ENCODE assay signal across 22 cellular contexts in genomic region chr4:127470290-127470809, GRCh38.
"Had no signal": no experiment of that assay in that cellular context is flagged by ENCODE, and none has a peak within 500 bp of the region (broad histone marks: within the 10 kb centered on the region; RNA-seq: fewer than 3 reads in every experiment).

No MANE protein-coding gene starts in this region.

- H3K36me3 Mint-ChIP-seq: activated naive CD4-positive, alpha-beta T cell treated with anti-CD3 and anti-CD28 coated beads, Interleukin-2, amount 10 ng/mL, durations not matched to agents 7 days and 5 days; activated naive CD8-positive, alpha-beta T cell treated with anti-CD3 and anti-CD28 coated beads, Interleukin-2, amount 10 ng/mL, durations not matched to agents 7 days and 5 days; natural killer cell treated with Interleukin-12 subunit alpha and Interleukin-12 subunit beta and Interleukin-15 and Interleukin-18, amount 100 ng/mL, for 72 hours had no signal

- H3K27me3 ChIP-seq: brain microvascular endothelial cell, esophagus squamous epithelium, heart right ventricle, ovary, transverse colon had no signal

- H3K36me3 ChIP-seq: brain microvascular endothelial cell, esophagus squamous epithelium, heart right ventricle, ovary, transverse colon had no signal

- H3K27me3 Mint-ChIP-seq: activated naive CD4-positive, alpha-beta T cell treated with anti-CD3 and anti-CD28 coated beads, Interleukin-2, amount 10 ng/mL, durations not matched to agents 7 days and 5 days; activated naive CD8-positive, alpha-beta T cell treated with anti-CD3 and anti-CD28 coated beads, Interleukin-2, amount 10 ng/mL, durations not matched to agents 7 days and 5 days; natural killer cell treated with Interleukin-12 subunit alpha and Interleukin-12 subunit beta and Interleukin-15 and Interleukin-18, amount 100 ng/mL, for 72 hours had no signal

- H3K4me3 Mint-ChIP-seq: activated naive CD4-positive, alpha-beta T cell treated with anti-CD3 and anti-CD28 coated beads, Interleukin-2, amount 10 ng/mL, durations not matched to agents 7 days and 5 days; activated naive CD8-positive, alpha-beta T cell treated with anti-CD3 and anti-CD28 coated beads, Interleukin-2, amount 10 ng/mL, durations not matched to agents 7 days and 5 days; natural killer cell treated with Interleukin-12 subunit alpha and Interleukin-12 subunit beta and Interleukin-15 and Interleukin-18, amount 100 ng/mL, for 72 hours had no signal

- DNase-seq: activated CD4-positive, alpha-beta T cell treated with anti-CD3 and anti-CD28 coated beads for 4 hours; activated CD4-positive, alpha-beta T cell treated with anti-CD3 and anti-CD28 coated beads, Interleukin-2, amount 50 U/mL, for 4 hours; activated CD4-positive, CD25-positive, alpha-beta regulatory T cell; activated CD8-positive, alpha-beta memory T cell treated with anti-CD3 and anti-CD28 coated beads for 24 hours; activated effector memory CD4-positive, alpha-beta T cell treated with Interleukin-2 at 50 U/mL for 16 hours; activated naive CD4-positive, alpha-beta T cell treated with anti-CD3 and anti-CD28 coated beads, Interleukin-2, amount 10 ng/mL, durations not matched to agents 7 days and 5 days; activated naive CD8-positive, alpha-beta T cell treated with anti-CD3 and anti-CD28 coated beads, Interleukin-2, amount 10 ng/mL, durations not matched to agents 7 days and 5 days; amniotic stem cell; brain microvascular endothelial cell; esophagus squamous epithelium; foreskin melanocyte; heart right ventricle; kidney glomerular epithelial cell; mucosa of descending colon; ovary; psoas muscle; stimulated activated CD4-positive, alpha-beta T cell treated with anti-CD3 and anti-CD28 coated beads, Interleukin-2, amount 100 ng/mL, for 48 hours; stimulated activated naive CD4-positive, alpha-beta T cell treated with Interleukin-2 at 50 U/mL for 16 hours; transverse colon had no signal

- H3K4me3 ChIP-seq: esophagus squamous epithelium, heart right ventricle, lung, mucosa of descending colon, ovary, psoas muscle, transverse colon had no signal

- H3K27ac Mint-ChIP-seq: activated naive CD4-positive, alpha-beta T cell treated with anti-CD3 and anti-CD28 coated beads, Interleukin-2, amount 10 ng/mL, durations not matched to agents 7 days and 5 days; activated naive CD8-positive, alpha-beta T cell treated with anti-CD3 and anti-CD28 coated beads, Interleukin-2, amount 10 ng/mL, durations not matched to agents 7 days and 5 days; natural killer cell treated with Interleukin-12 subunit alpha and Interleukin-12 subunit beta and Interleukin-15 and Interleukin-18, amount 100 ng/mL, for 72 hours had no signal

- H3K4me1 ChIP-seq: esophagus squamous epithelium, heart right ventricle, psoas muscle, transverse colon had no signal

- ATAC-seq: heart right ventricle; left lobe of liver; mucosa of descending colon; natural killer cell treated with Interleukin-12 subunit alpha and Interleukin-12 subunit beta and Interleukin-15 and Interleukin-18, amount 100 ng/mL, for 72 hours; psoas muscle had no signal

- H3K9me3 ChIP-seq: esophagus squamous epithelium, ovary, psoas muscle, transverse colon had no signal

- H3K4me1 Mint-ChIP-seq: activated naive CD4-positive, alpha-beta T cell treated with anti-CD3 and anti-CD28 coated beads, Interleukin-2, amount 10 ng/mL, durations not matched to agents 7 days and 5 days; activated naive CD8-positive, alpha-beta T cell treated with anti-CD3 and anti-CD28 coated beads, Interleukin-2, amount 10 ng/mL, durations not matched to agents 7 days and 5 days had no signal
